Comparison of ENCODE assay signal across 1 cellular context in the genomic region with DNA sequence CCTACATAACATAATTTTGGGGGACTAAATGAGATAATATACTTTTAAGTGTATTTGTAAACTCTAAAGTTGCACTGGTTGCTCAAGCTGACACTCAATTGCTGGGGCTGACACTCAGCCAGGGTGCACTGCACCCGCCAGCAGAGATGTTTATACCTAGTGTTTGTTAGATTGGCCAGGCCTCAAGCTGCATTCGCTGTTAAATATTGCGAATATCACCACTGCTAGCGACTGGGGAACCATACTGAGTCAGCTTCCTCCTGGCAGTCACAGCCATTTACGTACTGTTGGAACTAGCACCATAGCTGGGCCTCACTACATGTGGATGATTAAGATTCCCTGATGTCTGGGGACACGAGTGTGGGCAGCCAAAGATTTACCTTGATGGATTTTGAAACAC.
TF ChIP-seq lines count a peak whose summit lies in the region.

No MANE protein-coding gene starts in this region.

TF ChIP-seq in K562, 482 proteins besides CTCF, POLR2A, EP300 and RAD21:
- TF ChIP-seq, protein P1, sequence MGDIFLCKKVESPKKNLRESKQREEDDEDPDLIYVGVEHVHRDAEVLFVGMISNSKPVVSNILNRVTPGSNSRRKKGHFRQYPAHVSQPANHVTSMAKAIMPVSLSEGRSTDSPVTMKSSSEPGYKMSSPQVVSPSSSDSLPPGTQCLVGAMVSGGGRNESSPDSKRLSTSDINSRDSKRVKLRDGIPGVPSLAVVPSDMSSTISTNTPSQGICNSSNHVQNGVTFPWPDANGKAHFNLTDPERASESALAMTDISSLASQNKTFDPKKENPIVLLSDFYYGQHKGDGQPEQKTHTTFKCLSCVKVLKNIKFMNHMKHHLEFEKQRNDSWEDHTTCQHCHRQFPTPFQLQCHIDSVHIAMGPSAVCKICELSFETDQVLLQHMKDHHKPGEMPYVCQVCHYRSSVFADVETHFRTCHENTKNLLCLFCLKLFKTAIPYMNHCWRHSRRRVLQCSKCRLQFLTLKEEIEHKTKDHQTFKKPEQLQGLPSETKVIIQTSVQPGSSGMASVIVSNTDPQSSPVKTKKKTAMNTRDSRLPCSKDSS (IDR thresholded peaks at IDR 0.05; ENCODE audit: low read depth, partially characterized antibody) = no peak
- TF ChIP-seq ZBTB17 (CRISPR knock-in tag; IDR thresholded peaks at IDR 0.05) (no peak), ZFPM2 (CRISPR knock-in tag; IDR thresholded peaks at IDR 0.05) (no peak), JUN (IDR thresholded peaks at IDR 0.05; ENCODE audit: borderline replicate concordance, low read depth, low read length) (no peak), JUN (CRISPR knock-in tag; IDR thresholded peaks at IDR 0.05; ENCODE audit: borderline replicate concordance) (no peak), ZNF75A (CRISPR knock-in tag; IDR thresholded peaks at IDR 0.05) (no peak), U2AF1 (optimal IDR thresholded peaks at IDR 0.05; ENCODE audit: low read depth, low read length) (no peak), GABPB2 (CRISPR knock-in tag; conservative IDR thresholded peaks at IDR 0.05) (no peak), ARNT (IDR thresholded peaks at IDR 0.05) (no peak)
